33 cellular contexts compared by ENCODE assay signal in genomic region chr22:19540394-19540793, GRCh38. TPM values are rescaled to one million over a fixed set of nuclear protein-coding genes. Genes with fewer than 3 reads are reported as not detected.
"Had no signal": no experiment of that assay in that cellular context is flagged by ENCODE, and none has a peak within 500 bp of the region (broad histone marks: within the 10 kb centered on the region; RNA-seq: fewer than 3 reads in every experiment).

No MANE protein-coding gene starts in this region.

- H3K27ac ChIP-seq: adrenal gland, ascending aorta, body of pancreas, brain microvascular endothelial cell, breast epithelium, cardiac muscle cell had no signal

- H3K27me3 ChIP-seq: adrenal gland, ascending aorta, body of pancreas, brain microvascular endothelial cell, breast epithelium, cardiac muscle cell had no signal

- DNase-seq: activated effector memory CD4-positive, alpha-beta T cell treated with Interleukin-2 at 50 U/mL for 16 hours; activated gamma-delta T cell; activated gamma-delta T cell treated with Interleukin-2 at 50 U/mL for 16 hours; activated naive CD4-positive, alpha-beta T cell; activated naive CD4-positive, alpha-beta T cell treated with anti-CD3 and anti-CD28 coated beads for 36 hours; activated naive CD4-positive, alpha-beta T cell treated with anti-CD3 and anti-CD28 coated beads, Interleukin-2, amount 10 ng/mL, durations not matched to agents 7 days and 5 days; activated naive CD4-positive, alpha-beta T cell treated with anti-CD3 and anti-CD28 coated beads, Interleukin-2, amount 50 U/mL, for 16 hours; activated naive CD4-positive, alpha-beta T cell treated with Interleukin-2 at 50 U/mL for 16 hours; activated naive CD8-positive, alpha-beta T cell treated with anti-CD3 and anti-CD28 coated beads for 36 hours; activated naive CD8-positive, alpha-beta T cell treated with anti-CD3 and anti-CD28 coated beads, Interleukin-2, amount 10 ng/mL, durations not matched to agents 7 days and 5 days; activated naive CD8-positive, alpha-beta T cell treated with anti-CD3 and anti-CD28 coated beads, Interleukin-2, amount 50 U/mL, for 24 hours; activated T-cell treated with anti-CD3 and anti-CD28 coated beads, Interleukin-2, amount 50 U/mL, for 4 hours; activated T-cell treated with anti-CD3 and anti-CD28 coated beads, Interleukin-2, amount 50 U/mL, for 48 hours; activated T-cell treated with anti-CD3 and anti-CD28 coated beads, Interleukin-2, amount 50 U/mL, for 72 hours; adrenal gland; amniotic stem cell; amygdala; anterior cingulate cortex; aorta; body of pancreas; brain microvascular endothelial cell; caudate nucleus; central memory CD4-positive, alpha-beta T cell; cerebellar nuclear complex had no signal

- H3K36me3 ChIP-seq: adrenal gland, ascending aorta, brain microvascular endothelial cell, breast epithelium, cardiac muscle cell had no signal

- H3K4me1 ChIP-seq: adrenal gland, ascending aorta, body of pancreas, breast epithelium had no signal

- ATAC-seq: activated naive CD4-positive, alpha-beta T cell treated with anti-CD3 and anti-CD28 coated beads, Interleukin-2, amount 50 U/mL, for 72 hours; activated naive CD8-positive, alpha-beta T cell treated with anti-CD3 and anti-CD28 coated beads, Interleukin-2, amount 50 U/mL, for 24 hours; activated T-cell treated with anti-CD3 and anti-CD28 coated beads, Interleukin-2, amount 50 U/mL, for 4 hours; activated T-cell treated with anti-CD3 and anti-CD28 coated beads, Interleukin-2, amount 50 U/mL, for 72 hours; activated T-helper 17 cell treated with anti-CD3 and anti-CD28 coated beads, Interleukin-2, amount 50 U/mL, for 72 hours; body of pancreas had no signal

- H3K4me3 ChIP-seq: adrenal gland, ascending aorta, body of pancreas, breast epithelium, cardiac muscle cell had no signal

- FAIRE-seq: astrocyte, bronchial epithelial cell, colon had no signal

- H3K9me3 ChIP-seq: adrenal gland, ascending aorta, body of pancreas, breast epithelium had no signal

RNA-seq across cellular contexts. Expression of gene CLDN5, which starts 16.2 kb away (rescaled TPM):
- total RNA-seq: activated naive CD4-positive, alpha-beta T cell treated with anti-CD3 and anti-CD28 coated beads, Interleukin-2, amount 50 U/mL, for 72 hours; activated naive CD8-positive, alpha-beta T cell treated with anti-CD3 and anti-CD28 coated beads for 36 hours; activated naive CD8-positive, alpha-beta T cell treated with anti-CD3 and anti-CD28 coated beads, Interleukin-2, amount 10 ng/mL, durations not matched to agents 7 days and 5 days; astrocyte; chondrocyte had no signal
